In genomic region chr12:50662121-50662480, GRCh38 we compare ENCODE assay signal across 19 cellular contexts.
DNase-seq lines count a peak whose midpoint lies in the region; ATAC-seq and TF ChIP-seq lines count a peak whose summit lies in the region.
"Had no signal": no experiment of that assay in that cellular context is flagged by ENCODE, and none has a peak within 500 bp of the region (broad histone marks: within the 10 kb centered on the region; RNA-seq: fewer than 3 reads in every experiment).

No MANE protein-coding gene starts in this region.

- WGBS in testis, 2 donors: 68 to 90% methylated on average over 1 of the region's 1 CpG

- H3K36me3 ChIP-seq in cardiac muscle cell (no peaks in the 10 kb centered on the region), testis (ENCODE audit: low read depth, missing control alignments) (no peaks in the 10 kb centered on the region)
- H3K36me3 ChIP-seq: BE2C had no signal

- no peak for ATAC-seq in HG02981 (IDR thresholded peaks at IDR 0.05; ENCODE audit: unreplicated experiment)
- ATAC-seq: Right ventricle myocardium inferior had no signal

- H3K9me3 ChIP-seq in cardiac muscle cell (ENCODE audit: low read depth): no peaks in the 10 kb centered on the region
- H3K9me3 ChIP-seq in testis: no peaks in the 10 kb centered on the region
- H3K9me3 ChIP-seq: BE2C had no signal

- H3K27me3 ChIP-seq in cardiac muscle cell (no peaks in the 10 kb centered on the region), testis (no peaks in the 10 kb centered on the region)
- H3K27me3 ChIP-seq: BE2C had no signal

- H3K4me3 Mint-ChIP-seq in mesothelial cell of epicardium: no peak overlapping the region
- H3K4me3 Mint-ChIP-seq: CD4-positive, alpha-beta memory T cell had no signal

- H3K4me3 ChIP-seq in cardiac muscle cell (no peak overlapping the region), testis (no peak overlapping the region)

- H3K4me1 ChIP-seq in cardiac muscle cell (ENCODE audit: low read depth) (peaks cover 12% of the 10 kb centered on the region), testis (peaks cover 13% of the 10 kb centered on the region)
- H3K4me1 ChIP-seq: BE2C had no signal

- no peak for TF ChIP-seq POLR2A in testis (IDR thresholded peaks at IDR 0.05)

- peak overlapping the region; percentile 39 for H3K27ac Mint-ChIP-seq in mesothelial cell of epicardium

- peaks cover 11% of the 10 kb centered on the region for H3K36me3 Mint-ChIP-seq in mesothelial cell of epicardium

- H3K9me3 Mint-ChIP-seq in mesothelial cell of epicardium: peaks cover 7% of the 10 kb centered on the region

- no peaks in the 10 kb centered on the region for H3K27me3 Mint-ChIP-seq in mesothelial cell of epicardium (ENCODE audit: low read depth)
- H3K27me3 Mint-ChIP-seq: CD4-positive, alpha-beta memory T cell had no signal

- intact Hi-C loops in cardiac septum (cut with DNase I): no loop called here
- intact Hi-C loops in testis (cut with DNase I; ENCODE audit: low total_unique reads): no loop called here

- peak overlapping the region; percentile 41 for H3K27ac ChIP-seq in cardiac muscle cell
- peak overlapping the region; percentile 82 for H3K27ac ChIP-seq in caudate nucleus (ENCODE audit: low read depth, low read length)
- H3K27ac ChIP-seq in temporal lobe (ENCODE audit: low read depth, low read length): peak overlapping the region; percentile 92
- H3K27ac ChIP-seq in testis: peak overlapping the region in 1 of 2 donors; percentile 38
- H3K27ac ChIP-seq: 22Rv1, KMS-11 had no signal

- DNase-seq in cardiac muscle cell (ENCODE audit: low read depth in 1 of 2, low spot score in 1 of 2) (peak in 1 of 2 donors; percentile 24), cardiac septum (ENCODE audit: low spot score) (no peak), caudate nucleus (lab: John Stamatoyannopoulos, UW) (no peak), mesothelial cell of epicardium (ENCODE audit: low spot score in 2 of 2, unreplicated experiment in 2 of 2) (no peak), LoVo (ENCODE audit: low spot score) (no peak), testis (no peak)
- DNase-seq: BE2C; CD4-positive, alpha-beta memory T cell; GDM1; NCI-H1048; NCI-H1436 treated with DMSO at 0.1 percent for 48 hours; NCI-H2081; NCI-H510A treated with DMSO at 0.1 percent for 48 hours; NCI-H82 had no signal

- no peak for TF ChIP-seq CTCF in cardiac muscle cell (IDR thresholded peaks at IDR 0.05; ENCODE audit: low read depth, low read length)
- TF ChIP-seq CTCF in mesothelial cell of epicardium (IDR thresholded peaks at IDR 0.05; ENCODE audit: unreplicated experiment): no peak
- TF ChIP-seq CTCF in testis (IDR thresholded peaks at IDR 0.05): no peak

- H3K4me1 Mint-ChIP-seq in mesothelial cell of epicardium: peaks cover 33% of the 10 kb centered on the region
